In the genomic region with DNA sequence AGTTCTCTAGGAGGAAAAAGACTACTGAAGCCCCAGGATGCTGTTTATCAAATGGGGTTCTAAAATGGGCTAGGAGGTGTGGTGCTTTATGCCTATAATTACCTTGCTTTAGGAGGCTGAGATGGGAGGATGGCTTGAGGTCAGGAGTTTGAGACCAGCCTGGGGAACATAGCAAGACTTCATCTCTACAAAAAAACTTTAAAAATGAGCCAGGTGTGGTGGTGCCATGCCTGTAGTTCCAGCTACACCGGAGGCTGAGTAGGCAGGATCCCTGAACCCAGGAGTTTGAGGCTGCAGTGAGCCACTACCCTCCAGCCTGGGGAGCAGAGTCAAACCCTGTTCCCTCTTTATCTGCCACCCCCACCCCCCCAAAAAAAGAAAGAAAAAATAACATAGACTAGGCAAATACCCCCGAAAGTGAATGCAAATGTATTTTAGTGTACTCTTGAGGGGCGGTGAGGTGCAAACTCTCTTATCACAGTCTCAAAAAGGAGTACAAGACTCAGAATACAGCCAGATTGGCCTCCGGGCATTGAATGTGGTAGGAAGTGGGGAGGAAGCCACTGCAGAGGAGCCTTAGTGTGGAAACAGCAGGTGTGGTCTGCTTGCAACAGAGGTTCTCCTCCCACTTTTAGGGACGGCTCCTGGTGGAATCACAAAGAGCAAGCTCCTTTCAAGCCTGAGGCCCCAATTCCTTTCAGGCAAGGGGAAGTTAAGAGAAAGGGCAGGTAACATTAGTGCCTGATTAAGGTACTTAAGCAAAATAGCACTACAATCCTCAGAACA, we compare ENCODE assay signal across 8 cellular contexts. TPM values are rescaled to one million over a fixed set of nuclear protein-coding genes. Genes with fewer than 3 reads are reported as not detected.
DNase-seq lines count a peak whose midpoint lies in the region; ATAC-seq and TF ChIP-seq lines count a peak whose summit lies in the region.

No MANE protein-coding gene starts in this region.

- peaks cover 12% of the 10 kb centered on the region for H3K4me1 ChIP-seq in NT2/D1 (ENCODE audit: insufficient read depth, insufficient read length)

- peak overlapping the region; percentile 88 for H3K4me3 Mint-ChIP-seq in type B pancreatic cell

- ATAC-seq in GM21381 (IDR thresholded peaks at IDR 0.05; ENCODE audit: unreplicated experiment), result peak; percentile 38
- no peak for ATAC-seq in GM18520 (IDR thresholded peaks at IDR 0.05; ENCODE audit: unreplicated experiment)

- H3K9me3 ChIP-seq in NT2/D1 (ENCODE audit: insufficient read depth, low read length), result no peaks in the 10 kb centered on the region

- H3K27me3 Mint-ChIP-seq in type B pancreatic cell, result no peaks in the 10 kb centered on the region

- H3K27me3 ChIP-seq in NT2/D1 (ENCODE audit: insufficient read depth, insufficient read length), result peaks cover 6% of the 10 kb centered on the region

- H3K36me3 ChIP-seq in NT2/D1 (ENCODE audit: insufficient read depth, insufficient read length, low read length), result peaks cover 15% of the 10 kb centered on the region

- H3K36me3 Mint-ChIP-seq in type B pancreatic cell, result peaks cover 4% of the 10 kb centered on the region

- H3K4me3 ChIP-seq in NT2/D1 (ENCODE audit: insufficient read length, low read depth), result peak overlapping the region; percentile 34

- no peak for TF ChIP-seq CTCF in type B pancreatic cell (conservative IDR thresholded peaks at IDR 0.05)

- H3K4me1 Mint-ChIP-seq in type B pancreatic cell (ENCODE audit: unreplicated experiment), result peaks cover 6% of the 10 kb centered on the region

- no peaks in the 10 kb centered on the region for H3K9me3 Mint-ChIP-seq in type B pancreatic cell

- peak overlapping the region; percentile 71 for H3K9ac ChIP-seq in NT2/D1 (ENCODE audit: insufficient read length, low read depth)

- peak overlapping the region; percentile 86 for H3K27ac Mint-ChIP-seq in type B pancreatic cell

- DNase-seq in AML-193 (lab: John Stamatoyannopoulos, UW) (peak; percentile 85 to 93), NT2/D1 (ENCODE audit: low read depth, low spot score) (peak; percentile 100), left kidney (ENCODE audit: low read depth, low spot score) (peak; percentile 17), type B pancreatic cell (ENCODE audit: extremely low spot score, unreplicated experiment) (no peak), T-helper 9 cell (no peak)
- peak; percentile 10 for DNase-seq in activated T-helper 9 cell treated with anti-CD3 and anti-CD28 coated beads, Interleukin-2, amount 50 U/mL, for 16 hours (ENCODE audit: low read depth)

RNA-seq across cellular contexts. Expression of gene SLC2A3, which starts 23.5 kb away (rescaled TPM):
- 214 and 2,005 TPM in 2 replicates for total RNA-seq in type B pancreatic cell (ENCODE audit: low replicate concordance)

Comparison
In these comparisons a context has a peak if more than half of its experiments do, and no peak if none do; other contexts are left out.
1. DNase-seq: peak in AML-193 (2 of 2), NT2/D1 (single experiment), activated T-helper 9 cell treated with anti-CD3 and anti-CD28 coated beads, Interleukin-2, amount 50 U/mL, for 16 hours (single experiment) and left kidney (single experiment); none in type B pancreatic cell (single experiment) and T-helper 9 cell (single experiment).